7 cellular contexts compared by ENCODE assay signal in genomic region chr1:183173828-183174227, GRCh38.
"Had no signal": no experiment of that assay in that cellular context is flagged by ENCODE, and none has a peak within 500 bp of the region (broad histone marks: within the 10 kb centered on the region; RNA-seq: fewer than 3 reads in every experiment).

No MANE protein-coding gene starts in this region.

- H3K27ac ChIP-seq: GM23248 had no signal

- H2AFZ ChIP-seq: GM23248 had no signal

- H3K36me3 ChIP-seq: HAP-1 had no signal

- H3K4me3 ChIP-seq: GM23248, HAP-1, K562 had no signal

- DNase-seq: GM23248, GOT3, H7, HFFc6, IMR-90 had no signal
